1 cellular context compared by ENCODE assay signal in the genomic region with DNA sequence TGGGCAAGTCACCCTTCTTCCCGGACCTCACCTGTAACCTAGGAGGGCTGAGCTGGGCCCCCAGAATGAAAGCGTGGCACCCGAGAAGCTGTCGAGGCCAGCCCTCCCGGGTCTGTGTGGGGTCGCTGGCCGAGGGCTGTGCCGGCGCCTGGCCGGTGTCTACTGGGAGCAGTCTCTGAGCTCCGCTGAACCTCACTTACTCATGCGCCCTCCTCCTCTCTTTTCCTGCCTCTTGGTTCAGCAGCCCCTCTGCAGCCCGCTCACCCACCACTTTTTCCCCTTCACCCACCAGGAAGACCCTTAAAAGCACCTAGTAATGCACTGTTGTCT.
TF ChIP-seq lines count a peak whose summit lies in the region.

No MANE protein-coding gene starts in this region.

TF ChIP-seq in SK-N-SH treated with all-trans-retinoic acid at 6 μM for 48 hours, 23 proteins besides CTCF, POLR2A, EP300 and RAD21 (continued from another document):
- TF ChIP-seq, protein P1, sequence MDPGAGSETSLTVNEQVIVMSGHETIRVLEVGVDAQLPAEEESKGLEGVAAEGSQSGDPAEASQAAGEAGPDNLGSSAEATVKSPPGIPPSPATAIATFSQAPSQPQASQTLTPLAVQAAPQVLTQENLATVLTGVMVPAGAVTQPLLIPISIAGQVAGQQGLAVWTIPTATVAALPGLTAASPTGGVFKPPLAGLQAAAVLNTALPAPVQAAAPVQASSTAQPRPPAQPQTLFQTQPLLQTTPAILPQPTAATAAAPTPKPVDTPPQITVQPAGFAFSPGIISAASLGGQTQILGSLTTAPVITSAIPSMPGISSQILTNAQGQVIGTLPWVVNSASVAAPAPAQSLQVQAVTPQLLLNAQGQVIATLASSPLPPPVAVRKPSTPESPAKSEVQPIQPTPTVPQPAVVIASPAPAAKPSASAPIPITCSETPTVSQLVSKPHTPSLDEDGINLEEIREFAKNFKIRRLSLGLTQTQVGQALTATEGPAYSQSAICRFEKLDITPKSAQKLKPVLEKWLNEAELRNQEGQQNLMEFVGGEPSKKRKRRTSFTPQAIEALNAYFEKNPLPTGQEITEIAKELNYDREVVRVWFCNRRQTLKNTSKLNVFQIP (CRISPR knock-in tag; IDR thresholded peaks at IDR 0.05; ENCODE audit: borderline replicate concordance, low read depth), result no peak
- TF ChIP-seq ZNF565 (CRISPR knock-in tag; conservative IDR thresholded peaks at IDR 0.05; ENCODE audit: low read depth) (no peak), TCF4 (CRISPR knock-in tag; IDR thresholded peaks at IDR 0.05; ENCODE audit: borderline replicate concordance) (no peak), TOX (CRISPR knock-in tag; IDR thresholded peaks at IDR 0.05; ENCODE audit: borderline replicate concordance) (no peak), ZFP3 (CRISPR knock-in tag; IDR thresholded peaks at IDR 0.05) (no peak)
